ENCODE assay signal across 7 cellular contexts in genomic region chr2:177263451-177264208, GRCh38.
DNase-seq lines count a peak whose midpoint lies in the region; ATAC-seq and TF ChIP-seq lines count a peak whose summit lies in the region.

No MANE protein-coding gene starts in this region.

- peak overlapping the region; percentile 75 for H3K4me3 ChIP-seq in retinal pigment epithelial cell (ENCODE audit: low read length)

- peak; percentile 37 for ATAC-seq in GM18508 (IDR thresholded peaks at IDR 0.05; ENCODE audit: insufficient read depth, unreplicated experiment)
- ATAC-seq in HG02981 (IDR thresholded peaks at IDR 0.05; ENCODE audit: unreplicated experiment), result peak; percentile 42

- peak; percentile 89 for DNase-seq in NCI-H2029 (lab: John Stamatoyannopoulos, UW)
- peak; percentile 97 for DNase-seq in T-helper 9 cell
- peak; percentile 100 for DNase-seq in astrocyte of the hippocampus (ENCODE audit: low read depth, low spot score)
- DNase-seq in hypothalamus (lab: John Stamatoyannopoulos, UW), result peak; percentile 65 to 98 (median 93)
- DNase-seq in retinal pigment epithelial cell (ENCODE audit: low read depth), result peak; percentile 95

- peak; percentile 85 for TF ChIP-seq CTCF in retinal pigment epithelial cell (conservative IDR thresholded peaks at IDR 0.05; ENCODE audit: low read depth, low read length)

Comparison
In these comparisons a context has a peak if more than half of its experiments do, and no peak if none do; other contexts are left out.
1. Peak in every context shown above with its lines: DNase-seq, ATAC-seq and H3K4me3 ChIP-seq.